In the genomic region with DNA sequence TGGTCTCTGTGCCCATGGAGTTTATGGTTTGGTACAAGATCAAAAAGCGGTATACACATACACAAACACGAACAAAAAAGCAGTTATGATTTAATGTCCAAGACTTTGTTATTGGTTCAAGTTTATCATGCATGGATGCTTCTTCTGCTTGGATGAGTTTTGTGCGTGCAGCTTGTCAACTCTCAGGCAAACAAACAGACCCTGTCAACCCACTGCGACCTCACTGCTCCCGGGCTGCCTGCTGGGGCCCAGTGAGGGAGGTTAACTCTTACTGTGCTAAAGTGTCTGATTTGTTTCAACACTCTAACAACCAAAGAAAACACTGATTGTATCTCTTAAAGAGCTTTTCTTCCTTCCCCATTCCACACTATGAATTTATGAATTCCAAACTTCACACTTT, we compare ENCODE assay signal across 22 cellular contexts. TPM values are rescaled to one million over a fixed set of nuclear protein-coding genes. Genes with fewer than 3 reads are reported as not detected.
DNase-seq lines count a peak whose midpoint lies in the region; ATAC-seq, FAIRE-seq and TF ChIP-seq lines count a peak whose summit lies in the region.
"Had no signal": no experiment of that assay in that cellular context is flagged by ENCODE, and none has a peak within 500 bp of the region (broad histone marks: within the 10 kb centered on the region; RNA-seq: fewer than 3 reads in every experiment).

No MANE protein-coding gene starts in this region.

- no peak for TF ChIP-seq CTCF in GM10248 (IDR thresholded peaks at IDR 0.05; ENCODE audit: control extremely low read depth, extremely low read depth, low read depth, missing control alignments)

- intact Hi-C loops in posterior vena cava (cut with DNase I): no loop called here

- DNase-seq in GM10248 (ENCODE audit: extremely low spot score) (peak; percentile 43), NCI-H2171 treated with DMSO at 0.1 percent for 48 hours (lab: John Stamatoyannopoulos, UW) (peak; percentile 62), posterior vena cava (ENCODE audit: low spot score) (peak; percentile 20), NCI-H187 treated with DMSO at 0.1 percent for 48 hours (lab: John Stamatoyannopoulos, UW) (no peak), NCI-H146 treated with DMSO at 0.1 percent for 48 hours (lab: John Stamatoyannopoulos, UW; ENCODE audit: unreplicated experiment) (no peak)
- DNase-seq: activated CD4-positive, alpha-beta memory T cell treated with anti-CD3 and anti-CD28 coated beads, Interleukin-2, amount 10 ng/mL, durations not matched to agents 7 days and 5 days; activated gamma-delta T cell; activated naive CD8-positive, alpha-beta T cell treated with anti-CD3 and anti-CD28 coated beads, Interleukin-2, amount 50 U/mL, for 24 hours; activated T-cell treated with anti-CD3 and anti-CD28 coated beads for 4 hours; CD4-positive, alpha-beta T cell; colonic mucosa; DMS 273 treated with DMSO at 0.1 percent for 48 hours; kidney glomerular epithelial cell; mammary epithelial cell; NCI-H82; pancreas had no signal

- peak; percentile 45 for FAIRE-seq in islet of Langerhans (lab: Jason Lieb, UNC)
- FAIRE-seq: bronchial epithelial cell, pancreas had no signal

- POLR2A ChIA-PET in GM10248 (lab: Yijun Ruan, JAX): no interaction called here

- ATAC-seq in HG02623 (IDR thresholded peaks at IDR 0.05; ENCODE audit: unreplicated experiment): no peak
- ATAC-seq: activated CD4-positive, CD25-positive, alpha-beta regulatory T cell treated with anti-CD3 and anti-CD28 coated beads, Interleukin-2, amount 50 U/mL, for 24 hours; activated naive CD8-positive, alpha-beta T cell treated with anti-CD3 and anti-CD28 coated beads, Interleukin-2, amount 50 U/mL, for 24 hours; Right ventricle myocardium inferior; sciatic nerve had no signal

- CTCF ChIA-PET in GM10248 (lab: Yijun Ruan, JAX): interaction anchor here (0.8 to 2.1 kb wide), 8 partner anchors 21 to 230 kb away, joined by 3 to 7 read pairs (median 4); a partner anchor contains a TSS

RNA-seq across cellular contexts. Expression of a gene that starts 26.8 kb away (rescaled TPM):
- total RNA-seq in posterior vena cava: 10 to 100 TPM; 25.2 to 26.0 TPM

RNA-seq across cellular contexts. Expression of a gene that starts 50.5 kb away (rescaled TPM):
- total RNA-seq in posterior vena cava: 10 to 100 TPM; 27.2 to 37.8 TPM

RNA-seq across cellular contexts. Expression of a gene that starts 56.5 kb away (rescaled TPM):
- 10 to 100 TPM; 13.8 to 17.8 TPM for total RNA-seq in posterior vena cava

Comparison
In these comparisons a context has a peak if more than half of its experiments do, and no peak if none do; other contexts are left out.
1. DNase-seq: peak in GM10248 (single experiment), NCI-H2171 treated with DMSO at 0.1 percent for 48 hours (single experiment) and posterior vena cava (single experiment); none in NCI-H187 treated with DMSO at 0.1 percent for 48 hours (single experiment) and NCI-H146 treated with DMSO at 0.1 percent for 48 hours (single experiment).